Comparison of ENCODE assay signal across 8 cellular contexts in the genomic region with DNA sequence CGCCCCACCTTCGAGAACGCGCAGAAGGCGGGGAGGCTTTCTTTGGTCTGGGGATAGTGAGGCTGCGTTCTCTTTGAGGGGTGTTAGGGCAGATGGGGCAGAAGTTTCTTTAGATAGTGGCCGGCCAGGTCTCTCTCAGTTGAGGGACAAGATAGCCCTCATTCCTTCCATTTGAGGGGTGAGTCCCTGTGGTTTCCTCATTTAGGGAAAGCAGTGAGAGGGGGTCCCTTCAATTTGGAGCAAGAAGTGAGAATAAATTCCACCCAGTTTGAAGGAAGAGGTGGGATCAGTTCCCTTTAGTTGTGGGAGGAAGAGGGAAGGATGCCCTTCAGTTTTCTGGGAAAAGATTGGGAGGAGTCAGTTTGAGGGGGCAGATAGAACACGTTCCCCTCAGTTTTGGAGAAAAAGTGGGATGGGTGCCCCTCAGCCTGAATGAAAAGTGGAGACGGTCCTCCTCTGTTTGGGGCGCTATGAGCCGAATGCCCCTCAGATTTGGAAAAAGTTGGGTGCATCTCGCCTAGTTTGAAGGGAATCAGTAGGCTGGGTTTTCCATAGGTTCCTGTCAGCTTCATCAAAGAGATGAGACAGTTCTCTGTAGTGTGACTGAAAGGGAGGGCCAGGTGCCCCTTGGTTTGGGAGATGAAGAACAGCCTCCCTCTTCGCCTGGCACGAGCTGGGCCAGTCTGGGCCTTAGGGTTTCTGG. TPM values are rescaled to one million over a fixed set of nuclear protein-coding genes. Genes with fewer than 3 reads are reported as not detected.
DNase-seq lines count a peak whose midpoint lies in the region; ATAC-seq, FAIRE-seq and TF ChIP-seq lines count a peak whose summit lies in the region.

No MANE protein-coding gene starts in this region.

- DNase-seq in Karpas-422 (no peak), chondrocyte (ENCODE audit: low spot score) (no peak), GM12891 (ENCODE audit: insufficient read length, low spot score) (no peak), COR-L47 (lab: John Stamatoyannopoulos, UW) (no peak)
- DNase-seq in naive thymus-derived CD8-positive, alpha-beta T cell: peak in 1 of 10 donors; percentile 12

- no peaks in the 10 kb centered on the region for H3K36me3 ChIP-seq in BLaER1 treated with 17β-estradiol and CSF1 and Interleukin-3, amounts not matched to agents 10 nM and 100 nM
- H3K36me3 ChIP-seq in Karpas-422 (ENCODE audit: insufficient read depth, low read length): no peaks in the 10 kb centered on the region

- no peak for FAIRE-seq in GM12891 (lab: Jason Lieb, UNC)

- peaks cover 20% of the 10 kb centered on the region for H3K79me2 ChIP-seq in Karpas-422 (ENCODE audit: low read length)

- H3K4me2 ChIP-seq in BLaER1 treated with 17β-estradiol and CSF1 and Interleukin-3, amounts not matched to agents 10 nM and 100 nM: peak overlapping the region; percentile 92 to 100 (median 98)
- peak overlapping the region; percentile 95 for H3K4me2 ChIP-seq in Karpas-422 (ENCODE audit: low read depth, low read length, poor library complexity, severe bottlenecking)

- H3K9me2 ChIP-seq in Karpas-422 (replicated peaks; ENCODE audit: insufficient read depth, low read length): no peaks in the 10 kb centered on the region

- peak overlapping the region in 9 of 11 experiments; percentile 14 to 92 (median 47); a peak in 11 of 22 replicates for H3K27ac ChIP-seq in BLaER1 treated with 17β-estradiol and CSF1 and Interleukin-3, amounts not matched to agents 10 nM and 100 nM
- H3K27ac ChIP-seq in Karpas-422 (ENCODE audit: low read length): peak overlapping the region; percentile 61

- peaks cover 23 to 32% (median 29%) of the 10 kb centered on the region in 11 experiments for H3K27me3 ChIP-seq in BLaER1 treated with 17β-estradiol and CSF1 and Interleukin-3, amounts not matched to agents 10 nM and 100 nM
- H3K27me3 ChIP-seq in Karpas-422 (ENCODE audit: low read length): no peaks in the 10 kb centered on the region

- peak overlapping the region; percentile 66 to 86 (median 78); a peak in 21 of 22 replicates for H3K9ac ChIP-seq in BLaER1 treated with 17β-estradiol and CSF1 and Interleukin-3, amounts not matched to agents 10 nM and 100 nM
- peak overlapping the region; percentile 90 for H3K9ac ChIP-seq in Karpas-422 (ENCODE audit: low read length)

- peaks cover 0 to 46% (median 18%) of the 10 kb centered on the region in 11 experiments; a peak in 15 of 22 replicates for H4K20me1 ChIP-seq in BLaER1 treated with 17β-estradiol and CSF1 and Interleukin-3, amounts not matched to agents 10 nM and 100 nM
- peaks cover 11% of the 10 kb centered on the region; the same call in 1 of the 2 replicates for H4K20me1 ChIP-seq in Karpas-422 (ENCODE audit: insufficient read depth, low read depth, low read length)

- H3K4me3 Mint-ChIP-seq in chondrocyte (ENCODE audit: unreplicated experiment): peak overlapping the region; percentile 84
- peak overlapping the region; percentile 87 to 98 (median 90) for H3K4me3 Mint-ChIP-seq in naive thymus-derived CD8-positive, alpha-beta T cell

- H3K4me1 ChIP-seq in BLaER1 treated with 17β-estradiol and CSF1 and Interleukin-3, amounts not matched to agents 10 nM and 100 nM: peaks cover 48 to 83% (median 75%) of the 10 kb centered on the region in 10 experiments
- H3K4me1 ChIP-seq in Karpas-422 (ENCODE audit: low read length): peaks cover 60% of the 10 kb centered on the region

- H3K9me3 Mint-ChIP-seq in chondrocyte (ENCODE audit: low read depth): no peaks in the 10 kb centered on the region
- H3K9me3 Mint-ChIP-seq in naive thymus-derived CD8-positive, alpha-beta T cell: no peaks in the 10 kb centered on the region

- POLR2A ChIA-PET in naive thymus-derived CD8-positive, alpha-beta T cell (lab: Charles Lee): interaction anchor here (1.2 to 5.7 kb wide), 4 partner anchors 19 to 315 kb away, joined by 3 to 99 read pairs (median 3); a partner anchor contains a TSS

- peak overlapping the region; percentile 73 to 89 (median 84) for H3K4me3 ChIP-seq in BLaER1 treated with 17β-estradiol and CSF1 and Interleukin-3, amounts not matched to agents 10 nM and 100 nM
- peak overlapping the region; percentile 88 for H3K4me3 ChIP-seq in Karpas-422 (ENCODE audit: low read length)

- no peak for TF ChIP-seq CTCF in chondrocyte (IDR thresholded peaks at IDR 0.05)

- H3K36me3 Mint-ChIP-seq in chondrocyte (ENCODE audit: low read depth): no peaks in the 10 kb centered on the region
- no peaks in the 10 kb centered on the region for H3K36me3 Mint-ChIP-seq in naive thymus-derived CD8-positive, alpha-beta T cell

- peaks cover 44% of the 10 kb centered on the region for H3K4me1 Mint-ChIP-seq in chondrocyte (ENCODE audit: low read depth)
- H3K4me1 Mint-ChIP-seq in naive thymus-derived CD8-positive, alpha-beta T cell: peaks cover 30 to 51% (median 49%) of the 10 kb centered on the region in 4 donors

- peak overlapping the region; percentile 93; the same call in 1 of the 2 replicates for H2AFZ ChIP-seq in Karpas-422 (ENCODE audit: low read length)

- no peaks in the 10 kb centered on the region for H3K27me3 Mint-ChIP-seq in chondrocyte (ENCODE audit: low read depth)
- peaks cover 0 to 11% (median 0%) of the 10 kb centered on the region in 5 donors for H3K27me3 Mint-ChIP-seq in naive thymus-derived CD8-positive, alpha-beta T cell

- TF ChIP-seq POLR2A in GM12891 (IDR thresholded peaks at IDR 0.05; ENCODE audit: low read depth, low read length): no peak; the same call in 1 of the 2 replicates

- no peaks in the 10 kb centered on the region for H3K9me3 ChIP-seq in BLaER1 treated with 17β-estradiol and CSF1 and Interleukin-3, amounts not matched to agents 10 nM and 100 nM (replicated peaks in 1 of 11)
- H3K9me3 ChIP-seq in Karpas-422 (ENCODE audit: low read length): no peaks in the 10 kb centered on the region

- ATAC-seq in naive thymus-derived CD8-positive, alpha-beta T cell: no peak
- ATAC-seq in GM18520 (IDR thresholded peaks at IDR 0.05; ENCODE audit: unreplicated experiment): no peak
- no peak for ATAC-seq in GM21723 (IDR thresholded peaks at IDR 0.05; ENCODE audit: unreplicated experiment)

- H3K27ac Mint-ChIP-seq in chondrocyte (ENCODE audit: unreplicated experiment): peak overlapping the region; percentile 91
- H3K27ac Mint-ChIP-seq in naive thymus-derived CD8-positive, alpha-beta T cell: peak overlapping the region; percentile 77 to 94 (median 87)

TF ChIP-seq in GM12891, 5 proteins besides CTCF, POLR2A, EP300 and RAD21:
- TF ChIP-seq POLR2AphosphoS5 (IDR thresholded peaks at IDR 0.05; ENCODE audit: low read depth, low read length) (no peak), POU2F2 (IDR thresholded peaks at IDR 0.05; ENCODE audit: low read depth, low read length) (no peak), TAF1 (IDR thresholded peaks at IDR 0.05; ENCODE audit: low read depth, low read length) (no peak), SPI1 (IDR thresholded peaks at IDR 0.05; ENCODE audit: low read depth, low read length) (no peak), PAX5 (IDR thresholded peaks at IDR 0.05; ENCODE audit: insufficient read depth, low read length, severe bottlenecking) (no peak)
TF ChIP-seq in GM12891: peak in this region for 0.

RNA-seq across cellular contexts. Expression of a gene that starts 0.6 kb away (rescaled TPM):
- 29.1 and 33.1 TPM in 2 replicates for total RNA-seq in Karpas-422 (2014; rRNA removed; shearing (Covaris generic); ENCODE audit: low replicate concordance)
- 32.9 to 50.1 TPM (median 35.6 TPM) in 3 replicates for total RNA-seq in chondrocyte
- total RNA-seq in naive thymus-derived CD8-positive, alpha-beta T cell: 10 to 100 TPM; 34.5 to 47.3 TPM
- 1 to 10 TPM; 1.6 to 3.0 (median 2.3) TPM for polyA plus RNA-seq in naive thymus-derived CD8-positive, alpha-beta T cell
- 37.6 TPM for polyA plus RNA-seq in GM12891 (2012; ENCODE audit: low read depth, missing spikeins)

RNA-seq across cellular contexts. Expression of a gene that starts 0.9 kb away (rescaled TPM):
- total RNA-seq in Karpas-422 (2014; rRNA removed; shearing (Covaris generic); ENCODE audit: low replicate concordance): 4.9 and 6.1 TPM in 2 replicates
- total RNA-seq in chondrocyte: 3.0 to 5.6 TPM (median 3.4 TPM) in 3 replicates
- total RNA-seq in naive thymus-derived CD8-positive, alpha-beta T cell: 1 to 10 TPM; 1.6 to 2.7 TPM
- under 1 TPM; 0.04 to 0.20 (median 0.19) TPM for polyA plus RNA-seq in naive thymus-derived CD8-positive, alpha-beta T cell
- polyA plus RNA-seq in GM12891 (2012; ENCODE audit: low read depth, missing spikeins): 5.2 TPM

RNA-seq across cellular contexts. Expression of a gene that starts 20.9 kb away (rescaled TPM):
- 19.5 and 38.9 TPM in 2 replicates for total RNA-seq in Karpas-422 (2014; rRNA removed; shearing (Covaris generic); ENCODE audit: low replicate concordance)
- 41.7 to 55.7 TPM (median 43.2 TPM) in 3 replicates for total RNA-seq in chondrocyte
- total RNA-seq in naive thymus-derived CD8-positive, alpha-beta T cell: 10 to 100 TPM; 40.0 to 40.2 TPM
- polyA plus RNA-seq in naive thymus-derived CD8-positive, alpha-beta T cell: 10 to 100 TPM; 65.3 to 88.4 (median 76.4) TPM
- 35.4 TPM for polyA plus RNA-seq in GM12891 (2012; ENCODE audit: low read depth, missing spikeins)

RNA-seq across cellular contexts. Expression of a gene that starts 31.5 kb away (rescaled TPM):
- 0.36 and 0.86 TPM in 2 replicates for total RNA-seq in Karpas-422 (2014; rRNA removed; shearing (Covaris generic); ENCODE audit: low replicate concordance)
- total RNA-seq in chondrocyte: 17.5 to 22.4 TPM (median 18.9 TPM) in 3 replicates
- 10 to 100 TPM; 39.1 to 41.0 TPM for total RNA-seq in naive thymus-derived CD8-positive, alpha-beta T cell
- 10 to 100 TPM in 1 of 3 donors, 1 to 10 TPM in 2; 7.9 to 11.7 (median 8.3) TPM for polyA plus RNA-seq in naive thymus-derived CD8-positive, alpha-beta T cell
- 1.0 TPM for polyA plus RNA-seq in GM12891 (2012; ENCODE audit: low read depth, missing spikeins)

RNA-seq across cellular contexts. Expression of a gene that starts 48.9 kb away (rescaled TPM):
- total RNA-seq in Karpas-422 (2014; rRNA removed; shearing (Covaris generic); ENCODE audit: low replicate concordance): 0.82 and 5.6 TPM in 2 replicates
- 1.1 to 1.2 TPM (median 1.1 TPM) in 3 replicates for total RNA-seq in chondrocyte
- 1 to 10 TPM; 5.0 to 5.6 TPM for total RNA-seq in naive thymus-derived CD8-positive, alpha-beta T cell
- not detected for polyA plus RNA-seq in naive thymus-derived CD8-positive, alpha-beta T cell
- 1.5 TPM for polyA plus RNA-seq in GM12891 (2012; ENCODE audit: low read depth, missing spikeins)
